Comparison of ENCODE assay signal across 8 cellular contexts in genomic region chr19:40610396-40611064, GRCh38. TPM values are rescaled to one million over a fixed set of nuclear protein-coding genes. Genes with fewer than 3 reads are reported as not detected.
DNase-seq lines count a peak whose midpoint lies in the region; ATAC-seq and TF ChIP-seq lines count a peak whose summit lies in the region.

No MANE protein-coding gene starts in this region.

- no peak for TF ChIP-seq CTCF in CD8-positive, alpha-beta T cell (IDR thresholded peaks at IDR 0.05)

- peak; percentile 20 for ATAC-seq in CD8-positive, alpha-beta T cell
- ATAC-seq in Right ventricle myocardium superior (ENCODE audit: poor library complexity) (peak; percentile 18), sciatic nerve (no peak), HG03432 (IDR thresholded peaks at IDR 0.05; ENCODE audit: unreplicated experiment) (no peak), HG03378 (IDR thresholded peaks at IDR 0.05; ENCODE audit: unreplicated experiment) (no peak)

- H3K4me3 ChIP-seq in CD8-positive, alpha-beta T cell (ENCODE audit: low read depth, low read length), result peak overlapping the region; percentile 50
- no peak overlapping the region for H3K4me3 ChIP-seq in NT2/D1 (ENCODE audit: insufficient read length, low read depth)

- no peaks in the 10 kb centered on the region for H3K9me3 Mint-ChIP-seq in CD8-positive, alpha-beta T cell

- CTCF ChIA-PET in CD8-positive, alpha-beta T cell (lab: Charles Lee), result interaction anchor here (0.8 to 3.9 kb wide), 4 partner anchors 12 to 146 kb away, joined by 3 to 33 read pairs (median 6); no protein-coding TSS in a partner anchor

- peak overlapping the region; percentile 78 for H3K4me3 Mint-ChIP-seq in CD8-positive, alpha-beta T cell

- no peaks in the 10 kb centered on the region for H3K9me3 ChIP-seq in CD8-positive, alpha-beta T cell (ENCODE audit: low read length)
- no peaks in the 10 kb centered on the region for H3K9me3 ChIP-seq in NT2/D1 (ENCODE audit: insufficient read depth, low read length)

- no peaks in the 10 kb centered on the region for H3K27me3 ChIP-seq in CD8-positive, alpha-beta T cell (ENCODE audit: insufficient read depth, low read length)
- peaks cover 51% of the 10 kb centered on the region for H3K27me3 ChIP-seq in NT2/D1 (ENCODE audit: insufficient read depth, insufficient read length)

- H3K27ac ChIP-seq in CD8-positive, alpha-beta T cell (ENCODE audit: low read depth, low read length), result peak overlapping the region; percentile 72

- POLR2A ChIA-PET in CD8-positive, alpha-beta T cell (lab: Charles Lee), result interaction anchor here (1.1 to 2.0 kb wide), 5 partner anchors 14 to 189 kb away, joined by 3 to 7 read pairs (median 4); partner anchors contain the start of gene BLVRB

- H3K36me3 ChIP-seq in CD8-positive, alpha-beta T cell (ENCODE audit: insufficient read depth, low read length), result no peaks in the 10 kb centered on the region
- no peaks in the 10 kb centered on the region for H3K36me3 ChIP-seq in NT2/D1 (ENCODE audit: insufficient read depth, insufficient read length, low read length)

- DNase-seq in CD8-positive, alpha-beta T cell, result peak; percentile 45 to 78 (median 59)
- DNase-seq in NT2/D1 (ENCODE audit: low read depth, low spot score), result no peak
- peak; percentile 64 for DNase-seq in activated gamma-delta T cell (lab: John Stamatoyannopoulos, UW)
- DNase-seq in Right ventricle myocardium superior, result peak; percentile 82
- DNase-seq in sciatic nerve (ENCODE audit: low spot score), result peak; percentile 80
- no peak for DNase-seq in NCI-H1092 treated with DMSO at 0.1 percent for 48 hours (lab: John Stamatoyannopoulos, UW)

- H3K4me1 Mint-ChIP-seq in CD8-positive, alpha-beta T cell (ENCODE audit: low read depth), result peaks cover 68% of the 10 kb centered on the region

- H3K4me1 ChIP-seq in CD8-positive, alpha-beta T cell (ENCODE audit: insufficient read depth, low read length), result peaks cover 39% of the 10 kb centered on the region
- H3K4me1 ChIP-seq in NT2/D1 (ENCODE audit: insufficient read depth, insufficient read length), result peaks cover 6% of the 10 kb centered on the region

- H3K9ac ChIP-seq in NT2/D1 (ENCODE audit: insufficient read length, low read depth), result peak overlapping the region; percentile 64

- peak overlapping the region; percentile 94 for H3K27ac Mint-ChIP-seq in CD8-positive, alpha-beta T cell

- H3K36me3 Mint-ChIP-seq in CD8-positive, alpha-beta T cell, result peaks cover 5% of the 10 kb centered on the region

- intact Hi-C loops in CD8-positive, alpha-beta T cell (cut with DNase I, micrococcal nuclease), result loop anchor here (1.0 to 5.0 kb wide), 4 partner anchors 34 to 652 kb away; partner anchors contain the start of genes C19orf47 (in 1 of the 2), HNRNPUL1 (in 1 of the 2), PLD3 (in 1 of the 2) and SERTAD3 (in 1 of the 2)
- intact Hi-C loops in Right ventricle myocardium superior (cut with DNase I), result no loop called here
- intact Hi-C loops in sciatic nerve (cut with DNase I), result loop anchor here (5.0 kb wide), 1 partner anchor 1818 kb away; no protein-coding TSS in a partner anchor

- H3K27me3 Mint-ChIP-seq in CD8-positive, alpha-beta T cell (ENCODE audit: low read depth), result no peaks in the 10 kb centered on the region

RNA-seq across cellular contexts. Expression of gene LTBP4, which starts 9.4 kb away (rescaled TPM):
- 100 to 1,000 TPM in 1 of 2 experiments, 10 to 100 TPM in 1; 86.0 to 107 TPM for total RNA-seq in CD8-positive, alpha-beta T cell
- total RNA-seq in Right ventricle myocardium superior (296 TPM), sciatic nerve (1,227 TPM)

RNA-seq across cellular contexts. Expression of gene SHKBP1, which starts 33.9 kb away (rescaled TPM):
- 10 to 100 TPM; 93.8 to 95.3 TPM for total RNA-seq in CD8-positive, alpha-beta T cell
- total RNA-seq in Right ventricle myocardium superior (15.7 TPM), sciatic nerve (58.7 TPM)

Comparison
In these comparisons a context has a peak if more than half of its experiments do, and no peak if none do; other contexts are left out.
1. ATAC-seq: peak in CD8-positive, alpha-beta T cell (single experiment) and Right ventricle myocardium superior (single experiment); none in sciatic nerve (single experiment), HG03432 (single experiment) and HG03378 (single experiment).
2. DNase-seq: peak in CD8-positive, alpha-beta T cell (7 of 7), activated gamma-delta T cell (single experiment), Right ventricle myocardium superior (single experiment) and sciatic nerve (single experiment); none in NT2/D1 (single experiment) and NCI-H1092 treated with DMSO at 0.1 percent for 48 hours (single experiment).